In genomic region chr6:168956884-168957730, GRCh38 we compare ENCODE assay signal across 8 cellular contexts.
DNase-seq lines count a peak whose midpoint lies in the region; ATAC-seq and TF ChIP-seq lines count a peak whose summit lies in the region.

No MANE protein-coding gene starts in this region.

- DNase-seq in DMS53 (lab: John Stamatoyannopoulos, UW): peak; percentile 83
- DNase-seq in LHCN-M2 (ENCODE audit: low read depth): peak; percentile 82
- peak; percentile 32 for DNase-seq in SHP77 treated with DMSO at 0.1 percent for 48 hours (lab: John Stamatoyannopoulos, UW)
- DNase-seq in astrocyte of the cerebellum (ENCODE audit: low read depth): peak; percentile 49
- DNase-seq in hippocampal formation (lab: John Stamatoyannopoulos, UW): peak; percentile 53 to 59
- DNase-seq in sigmoid colon: peak; percentile 90

- no peaks in the 10 kb centered on the region for H3K9me3 ChIP-seq in sigmoid colon

- peak overlapping the region in 3 of 4 donors; percentile 17 to 40 (median 39) for H3K27ac ChIP-seq in sigmoid colon

- intact Hi-C loops in sigmoid colon (cut with DNase I): loop anchor here (1.0 to 10.0 kb wide), 5 partner anchors 62 to 748 kb away; partner anchors contain the start of genes C6orf120 and WDR27

- TF ChIP-seq CTCF in astrocyte of the cerebellum (IDR thresholded peaks at IDR 0.05; ENCODE audit: low read depth, low read length, missing control alignments): peak; percentile 88
- peak; percentile 72 to 83 (median 75) for TF ChIP-seq CTCF in sigmoid colon (IDR thresholded peaks at IDR 0.05)

- H3K36me3 ChIP-seq in sigmoid colon: no peaks in the 10 kb centered on the region

- H3K4me1 ChIP-seq in sigmoid colon: peaks cover 0 to 32% (median 14%) of the 10 kb centered on the region in 4 donors

- H3K4me3 ChIP-seq in astrocyte of the cerebellum (ENCODE audit: low read depth, low read length) (no peak overlapping the region), sigmoid colon (no peak overlapping the region)

- no peaks in the 10 kb centered on the region for H3K27me3 ChIP-seq in sigmoid colon

- 48 to 58% methylated on average over 6 of the region's 6 CpGs for WGBS in sigmoid colon, 2 donors

- peak; percentile 69 for ATAC-seq in GM21529 (IDR thresholded peaks at IDR 0.05; ENCODE audit: unreplicated experiment)
- ATAC-seq in HG02840 (IDR thresholded peaks at IDR 0.05; ENCODE audit: low FRiP score, unreplicated experiment): no peak

- in situ Hi-C loops in astrocyte of the cerebellum (cut with HindIII; ENCODE audit: low sequenced_read_pairs): loop anchor here (5.0 kb wide), 1 partner anchor 35 kb away; no protein-coding TSS in a partner anchor

- no peak for TF ChIP-seq POLR2A in sigmoid colon (IDR thresholded peaks at IDR 0.05)

- TF ChIP-seq EP300 in sigmoid colon (IDR thresholded peaks at IDR 0.05): no peak

Comparison
In these comparisons a context has a peak if more than half of its experiments do, and no peak if none do; other contexts are left out.
1. DNase-seq: peak in every context shown above with its lines; median percentile 90 in sigmoid colon; 83 in DMS53; 82 in LHCN-M2; 56 in hippocampal formation; 49 in astrocyte of the cerebellum; 32 in SHP77 treated with DMSO at 0.1 percent for 48 hours.